Comparison of ENCODE assay signal across 1 cellular context in genomic region chr6:42961020-42961470, GRCh38.
TF ChIP-seq lines count a peak whose summit lies in the region.

No MANE protein-coding gene starts in this region.

TF ChIP-seq in HepG2, 621 proteins besides CTCF, POLR2A, EP300 and RAD21:
- TF ChIP-seq JUNB (CRISPR knock-in tag; IDR thresholded peaks at IDR 0.05; ENCODE audit: borderline replicate concordance) (no peak), TGIF2 (CRISPR knock-in tag; IDR thresholded peaks at IDR 0.05) (no peak), POGK (CRISPR knock-in tag; conservative IDR thresholded peaks at IDR 0.05) (0 out of 2 replicates have a peak, but pooled peaks have one; percentile 24), GATAD2A (CRISPR knock-in tag; IDR thresholded peaks at IDR 0.05) (peak; percentile 60), ARNT2 (CRISPR knock-in tag; IDR thresholded peaks at IDR 0.05; ENCODE audit: low read depth) (peak; percentile 61; the same call in 1 of the 2 replicates), RAD51 (IDR thresholded peaks at IDR 0.05; ENCODE audit: borderline replicate concordance) (no peak), ZGPAT (CRISPR knock-in tag; IDR thresholded peaks at IDR 0.05) (peak; percentile 6; the same call in 1 of the 2 replicates), ZSCAN22 (CRISPR knock-in tag; IDR thresholded peaks at IDR 0.05) (no peak), ZNF430 (CRISPR knock-in tag; IDR thresholded peaks at IDR 0.05) (0 out of 2 replicates have a peak, but pooled peaks have one; percentile 32), ZBTB42 (CRISPR knock-in tag; IDR thresholded peaks at IDR 0.05) (no peak), ZMAT3 (CRISPR knock-in tag; conservative IDR thresholded peaks at IDR 0.05) (0 out of 2 replicates have a peak, but pooled peaks have one; percentile 2), DNMT3B (CRISPR knock-in tag; conservative IDR thresholded peaks at IDR 0.05) (no peak), SRSF1 (optimal IDR thresholded peaks at IDR 0.05; ENCODE audit: low read depth, low read length) (no peak), U2AF1 (optimal IDR thresholded peaks at IDR 0.05; ENCODE audit: low read depth, low read length) (peak; percentile 18), CEBPB (IDR thresholded peaks at IDR 0.05; ENCODE audit: borderline replicate concordance, low read depth, low read length) (peak; percentile 96), TMF1 (CRISPR knock-in tag; IDR thresholded peaks at IDR 0.05; ENCODE audit: low read depth) (0 out of 2 replicates have a peak, but pooled peaks have one; percentile 21), ZNF724P (CRISPR knock-in tag; IDR thresholded peaks at IDR 0.05; ENCODE audit: borderline replicate concordance) (0 out of 2 replicates have a peak, but pooled peaks have one; percentile 78), NFKB2 (CRISPR knock-in tag; IDR thresholded peaks at IDR 0.05; ENCODE audit: borderline replicate concordance) (0 out of 2 replicates have a peak, but pooled peaks have one; percentile 19), ZNF616 (CRISPR knock-in tag; IDR thresholded peaks at IDR 0.05; ENCODE audit: low read depth) (0 out of 2 replicates have a peak, but pooled peaks have one; percentile 6), FOXO1 (CRISPR knock-in tag; IDR thresholded peaks at IDR 0.05) (no peak), ZNF687 (CRISPR knock-in tag; IDR thresholded peaks at IDR 0.05) (peak; percentile 55; the same call in 1 of the 2 replicates), NFKBIZ (CRISPR knock-in tag; IDR thresholded peaks at IDR 0.05) (no peak), HIC2 (CRISPR knock-in tag; IDR thresholded peaks at IDR 0.05; ENCODE audit: low read depth) (0 out of 2 replicates have a peak, but pooled peaks have one; percentile 49), MAZ (IDR thresholded peaks at IDR 0.05; ENCODE audit: borderline replicate concordance, low read depth, low read length) (no peak), MAZ (CRISPR knock-in tag; IDR thresholded peaks at IDR 0.05; ENCODE audit: low read depth) (0 out of 2 replicates have a peak, but pooled peaks have one; percentile 36), NR2F2 (IDR thresholded peaks at IDR 0.05; ENCODE audit: borderline replicate concordance, low read depth) (peak; percentile 25; the same call in 1 of the 2 replicates), ZFP41 (CRISPR knock-in tag; IDR thresholded peaks at IDR 0.05; ENCODE audit: borderline replicate concordance) (no peak), NR3C1 (CRISPR knock-in tag; IDR thresholded peaks at IDR 0.05) (no peak), ARNTL (CRISPR knock-in tag; IDR thresholded peaks at IDR 0.05) (no peak), NFE2L1 (CRISPR knock-in tag; IDR thresholded peaks at IDR 0.05; ENCODE audit: borderline replicate concordance) (0 out of 2 replicates have a peak, but pooled peaks have one; percentile 33), MYPOP (CRISPR knock-in tag; IDR thresholded peaks at IDR 0.05) (peak; percentile 69; the same call in 1 of the 2 replicates), TOPORS (CRISPR knock-in tag; IDR thresholded peaks at IDR 0.05) (0 out of 2 replicates have a peak, but pooled peaks have one; percentile 20), SOX13 (IDR thresholded peaks at IDR 0.05) (no peak), SOX13 (CRISPR knock-in tag; conservative IDR thresholded peaks at IDR 0.05 in 1 of 2, IDR thresholded peaks at IDR 0.05 in 1 of 2) (0 out of 4 replicates have a peak, but pooled peaks of 1 of the 2 experiments have one; percentile 20), HMG20A (CRISPR knock-in tag; IDR thresholded peaks at IDR 0.05; ENCODE audit: borderline replicate concordance) (peak; percentile 24; the same call in 1 of the 2 replicates), IRF2 (CRISPR knock-in tag; IDR thresholded peaks at IDR 0.05) (0 out of 2 replicates have a peak, but pooled peaks have one; percentile 11), ARID5B (CRISPR knock-in tag; IDR thresholded peaks at IDR 0.05) (peak; percentile 58), ZNF234 (CRISPR knock-in tag; conservative IDR thresholded peaks at IDR 0.05) (peak; percentile 72; the same call in 1 of the 2 replicates), ZNF704 (CRISPR knock-in tag; IDR thresholded peaks at IDR 0.05; ENCODE audit: borderline replicate concordance) (peak; percentile 50; the same call in 1 of the 2 replicates), CEBPG (CRISPR knock-in tag; IDR thresholded peaks at IDR 0.05) (peak; percentile 92), DNMT1 (CRISPR knock-in tag; IDR thresholded peaks at IDR 0.05) (no peak; the same call in 1 of the 2 replicates), ZFX (CRISPR knock-in tag; IDR thresholded peaks at IDR 0.05; ENCODE audit: low read depth) (no peak; the same call in 1 of the 2 replicates), ZNF546 (CRISPR knock-in tag; conservative IDR thresholded peaks at IDR 0.05) (peak; percentile 33; the same call in 1 of the 2 replicates), ZNF777 (CRISPR knock-in tag; IDR thresholded peaks at IDR 0.05) (peak; percentile 46; the same call in 1 of the 2 replicates), YEATS2 (CRISPR knock-in tag; IDR thresholded peaks at IDR 0.05; ENCODE audit: borderline replicate concordance) (no peak), ZNF24 (IDR thresholded peaks at IDR 0.05) (0 out of 2 replicates have a peak, but pooled peaks have one; percentile 22), ZNF605 (CRISPR knock-in tag; IDR thresholded peaks at IDR 0.05) (peak; percentile 35; the same call in 1 of the 2 replicates), HIVEP1 (CRISPR knock-in tag; IDR thresholded peaks at IDR 0.05) (peak; percentile 3)
